31 cellular contexts compared by ENCODE assay signal in genomic region chr12:27620121-27620520, GRCh38.
DNase-seq lines count a peak whose midpoint lies in the region; ATAC-seq and TF ChIP-seq lines count a peak whose summit lies in the region.
"Had no signal": no experiment of that assay in that cellular context is flagged by ENCODE, and none has a peak within 500 bp of the region (broad histone marks: within the 10 kb centered on the region; RNA-seq: fewer than 3 reads in every experiment).

No MANE protein-coding gene starts in this region.

- BruUV-seq in Panc1 (replicated peaks; lab: Mats Ljungman, UMichigan), result no TSS peak

- peak overlapping the region; percentile 53 for H4K91ac ChIP-seq in trophoblast cell (ENCODE audit: low read depth, low read length)

- H3K27ac ChIP-seq in Panc1 (ENCODE audit: low read length) (peak overlapping the region; percentile 10), trophoblast cell (ENCODE audit: low read depth, low read length) (peak overlapping the region; percentile 16)
- H3K27ac ChIP-seq: foreskin keratinocyte, prostate gland, right lobe of liver, stomach had no signal

- POLR2A ChIA-PET in Panc1 (lab: Charles Lee), result no interaction called here

- no peaks in the 10 kb centered on the region for H3K27me3 ChIP-seq in Panc1 (ENCODE audit: control insufficient read depth, insufficient read depth, low read length)
- no peaks in the 10 kb centered on the region for H3K27me3 ChIP-seq in trophoblast cell (ENCODE audit: insufficient read depth, low read length)
- H3K27me3 ChIP-seq: foreskin keratinocyte, heart right ventricle, right lobe of liver, stomach, tibial artery had no signal

- H3K79me1 ChIP-seq in trophoblast cell (ENCODE audit: low read length), result peaks cover 27% of the 10 kb centered on the region

- H3K4me2 ChIP-seq in trophoblast cell (ENCODE audit: low read length), result no peak overlapping the region
- H3K4me2 ChIP-seq: GM23338 had no signal

- TF ChIP-seq CTCF in Panc1 (IDR thresholded peaks at IDR 0.05) (no peak), chondrocyte (IDR thresholded peaks at IDR 0.05) (no peak)

- H3K14ac ChIP-seq in trophoblast cell (ENCODE audit: low read length), result peak overlapping the region; percentile 33

- no peaks in the 10 kb centered on the region for H3K36me3 ChIP-seq in Panc1 (ENCODE audit: control insufficient read depth, insufficient read depth, low read length)
- H3K36me3 ChIP-seq in trophoblast cell (ENCODE audit: control insufficient read depth in 1 of 2, insufficient read depth in 2 of 2, low read length in 2 of 2), result no peaks in the 10 kb centered on the region
- H3K36me3 ChIP-seq: heart right ventricle, prostate gland, right lobe of liver, stomach, tibial artery had no signal

- no peak overlapping the region for H3K4me3 ChIP-seq in Panc1 (ENCODE audit: low read depth in 2 of 2, low read length in 2 of 2)
- H3K4me3 ChIP-seq in trophoblast cell (ENCODE audit: low read depth, low read length), result no peak overlapping the region
- H3K4me3 ChIP-seq: GM23338, heart right ventricle, prostate gland, right lobe of liver, stomach, tibial artery had no signal

- H3K4me1 Mint-ChIP-seq in chondrocyte (ENCODE audit: low read depth), result peaks cover 93% of the 10 kb centered on the region
- no peaks in the 10 kb centered on the region for H3K4me1 Mint-ChIP-seq in T-helper 17 cell
- H3K4me1 Mint-ChIP-seq: activated B cell treated with CpG ODN at 0.5 μM for 24 hours had no signal

- no peak overlapping the region for H3K9ac ChIP-seq in trophoblast cell (ENCODE audit: low read length)

- DNase-seq in Daoy (ENCODE audit: low read depth) (peak; percentile 64), Panc1 (ENCODE audit: low read depth, low spot score) (no peak), chondrocyte (ENCODE audit: low spot score) (no peak), trophoblast cell (no peak), NCI-H524 treated with DMSO at 0.1 percent for 48 hours (lab: John Stamatoyannopoulos, UW) (no peak), T-helper 17 cell (no peak)
- DNase-seq: activated B cell treated with CpG ODN at 0.5 μM for 24 hours; activated CD4-positive, alpha-beta T cell treated with anti-CD3 and anti-CD28 coated beads, Interleukin-2, amount 50 U/mL, for 1 hour; activated effector memory CD4-positive, alpha-beta T cell treated with anti-CD3 and anti-CD28 coated beads, Interleukin-2, amount 50 U/mL, for 16 hours; activated T-cell treated with anti-CD3 and anti-CD28 coated beads, Interleukin-2, amount 50 U/mL, for 1 hour; cortex of kidney; effector memory CD8-positive, alpha-beta T cell; foreskin keratinocyte; heart right ventricle; KG1; kidney; naive thymus-derived CD4-positive, alpha-beta T cell; NCI-H1417 treated with DMSO at 0.1 percent for 48 hours; NCI-H2081; NCI-H526; right lobe of liver; SHP77; stimulated activated CD4-positive, alpha-beta T cell treated with anti-CD3 and anti-CD28 coated beads, Interleukin-12 subunit alpha, Interleukin-12 subunit beta, amount 100 ng/mL, for 4 hours; stimulated activated CD4-positive, alpha-beta T cell treated with anti-CD3 and anti-CD28 coated beads, Interleukin-2, amount 100 ng/mL, for 48 hours; stomach; tibial artery had no signal

- CTCF ChIA-PET in Panc1 (lab: Charles Lee), result no interaction called here

- no peaks in the 10 kb centered on the region for H3K27me3 Mint-ChIP-seq in chondrocyte (ENCODE audit: low read depth)
- no peaks in the 10 kb centered on the region for H3K27me3 Mint-ChIP-seq in T-helper 17 cell
- H3K27me3 Mint-ChIP-seq: activated B cell treated with CpG ODN at 0.5 μM for 24 hours had no signal

- H3K4ac ChIP-seq in trophoblast cell (ENCODE audit: low read depth, low read length), result peak overlapping the region; percentile 68

- peak overlapping the region; percentile 42 for H2AK5ac ChIP-seq in trophoblast cell (ENCODE audit: low read length)

- H4K8ac ChIP-seq in trophoblast cell (ENCODE audit: low read depth, low read length), result peak overlapping the region; percentile 30

- no peak overlapping the region for H2AFZ ChIP-seq in trophoblast cell (ENCODE audit: insufficient read depth, low read length, poor library complexity)
- H2AFZ ChIP-seq: GM23338 had no signal

- H3K27ac Mint-ChIP-seq in chondrocyte (ENCODE audit: unreplicated experiment), result peak overlapping the region; percentile 69
- H3K27ac Mint-ChIP-seq in T-helper 17 cell, result no peak overlapping the region
- H3K27ac Mint-ChIP-seq: activated B cell treated with CpG ODN at 0.5 μM for 24 hours; effector memory CD8-positive, alpha-beta T cell; GM23338; naive thymus-derived CD4-positive, alpha-beta T cell had no signal

- H2BK5ac ChIP-seq in trophoblast cell (ENCODE audit: low read depth, low read length, poor library complexity), result peak overlapping the region; percentile 42

- H3K4me1 ChIP-seq in Panc1 (ENCODE audit: control insufficient read depth, insufficient read depth, low read length), result peaks cover 51% of the 10 kb centered on the region
- H3K4me1 ChIP-seq in trophoblast cell (ENCODE audit: control insufficient read depth in 1 of 2, insufficient read depth in 2 of 2, low read length in 2 of 2), result peaks cover 21 to 35% of the 10 kb centered on the region in 2 experiments
- H3K4me1 ChIP-seq: prostate gland, right lobe of liver had no signal

- H2BK120ac ChIP-seq in trophoblast cell (ENCODE audit: insufficient read depth, low read length, poor library complexity), result peak overlapping the region; percentile 68

- no peak overlapping the region for H3K23ac ChIP-seq in trophoblast cell (ENCODE audit: low read length)

- no peak overlapping the region for H4K12ac ChIP-seq in trophoblast cell (ENCODE audit: low read depth, low read length)

- H3K79me2 ChIP-seq in trophoblast cell (ENCODE audit: control insufficient read depth, insufficient read depth, low read length, poor library complexity), result peaks cover 4% of the 10 kb centered on the region

- H3K9me3 Mint-ChIP-seq in chondrocyte (ENCODE audit: low read depth), result no peaks in the 10 kb centered on the region
- H3K9me3 Mint-ChIP-seq: activated B cell treated with CpG ODN at 0.5 μM for 24 hours; effector memory CD8-positive, alpha-beta T cell; naive thymus-derived CD4-positive, alpha-beta T cell had no signal

- intact Hi-C loops in Panc1 (cut with micrococcal nuclease; ENCODE audit: unreplicated experiment), result no loop called here

- no peaks in the 10 kb centered on the region for H3K9me3 ChIP-seq in Panc1 (ENCODE audit: control insufficient read depth, insufficient read depth, low read depth, low read length)
- no peaks in the 10 kb centered on the region for H3K9me3 ChIP-seq in trophoblast cell (ENCODE audit: insufficient read depth, low read depth, low read length)
- H3K9me3 ChIP-seq in T-helper 17 cell (ENCODE audit: control insufficient read depth, low read length, poor library complexity, severe bottlenecking), result no peaks in the 10 kb centered on the region
- H3K9me3 ChIP-seq: heart right ventricle, prostate gland, right lobe of liver, stomach, tibial artery had no signal

- peaks cover 2% of the 10 kb centered on the region for H3K36me3 Mint-ChIP-seq in chondrocyte (ENCODE audit: low read depth)
- no peaks in the 10 kb centered on the region for H3K36me3 Mint-ChIP-seq in T-helper 17 cell (ENCODE audit: low read depth)
- H3K36me3 Mint-ChIP-seq: CD14-positive monocyte had no signal

- no CpG with 5 or more reads among the region's 2 CpGs for WGBS in trophoblast cell (ENCODE audit: extremely low coverage, insufficient coverage, insufficient read length)

- peak overlapping the region; percentile 90 for H2BK12ac ChIP-seq in trophoblast cell (ENCODE audit: low read length)

- peak overlapping the region; percentile 35 for H3K18ac ChIP-seq in trophoblast cell (ENCODE audit: low read length)

- in situ Hi-C loops in Panc1 (cut with HindIII; ENCODE audit: low pct_unique_long_range_greater_than_20kb, low sequenced_read_pairs), result no loop called here

- H3K4me3 Mint-ChIP-seq in chondrocyte (ENCODE audit: unreplicated experiment), result no peak overlapping the region
- no peak overlapping the region for H3K4me3 Mint-ChIP-seq in T-helper 17 cell
- H3K4me3 Mint-ChIP-seq: activated B cell treated with CpG ODN at 0.5 μM for 24 hours; CD14-positive monocyte; effector memory CD8-positive, alpha-beta T cell; GM23338; mesothelial cell of epicardium; naive thymus-derived CD4-positive, alpha-beta T cell had no signal

- ATAC-seq in Panc1 (no peak), HG02763 (IDR thresholded peaks at IDR 0.05; ENCODE audit: unreplicated experiment) (no peak), T-helper 17 cell (no peak)
- ATAC-seq: effector memory CD8-positive, alpha-beta T cell; GM23338 had no signal
